In the genomic region with DNA sequence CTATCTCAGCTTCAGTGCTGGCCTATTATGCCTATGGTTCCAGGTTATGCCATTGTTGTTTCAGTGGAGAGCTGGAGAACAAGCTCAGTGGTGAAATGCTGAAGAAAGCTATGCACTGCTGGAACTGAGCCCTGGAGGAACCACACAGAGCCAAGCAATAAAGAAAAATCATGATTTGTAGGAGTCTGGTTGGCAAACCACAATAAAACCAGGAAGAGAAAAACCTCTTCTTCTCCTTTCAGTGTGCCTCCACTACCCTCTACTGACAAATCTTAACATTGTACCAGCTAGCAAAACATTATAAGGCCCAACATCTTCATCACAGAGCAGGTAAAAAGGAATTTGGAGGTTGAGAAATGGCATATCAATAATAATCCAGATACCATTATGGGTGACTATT, we compare ENCODE assay signal across 12 cellular contexts. TPM values are rescaled to one million over a fixed set of nuclear protein-coding genes. Genes with fewer than 3 reads are reported as not detected.
A peak's percentile ranks its signal among the peaks of the same experiment; 100 is the strongest.
DNase-seq lines count a peak whose midpoint lies in the region; ATAC-seq, FAIRE-seq and TF ChIP-seq lines count a peak whose summit lies in the region.
"Had no signal": no experiment of that assay in that cellular context is flagged by ENCODE, and none has a peak within 500 bp of the region (broad histone marks: within the 10 kb centered on the region; RNA-seq: fewer than 3 reads in every experiment).

No MANE protein-coding gene starts in this region.

- ATAC-seq in esophagus mucosa (no peak), HG02852 (IDR thresholded peaks at IDR 0.05; ENCODE audit: unreplicated experiment) (no peak), HG02981 (IDR thresholded peaks at IDR 0.05; ENCODE audit: unreplicated experiment) (no peak)

- no peak overlapping the region for H3K27ac ChIP-seq in AG04450 (ENCODE audit: low read depth, low read length)
- H3K27ac ChIP-seq: coronary artery had no signal

- no peaks in the 10 kb centered on the region for H3K9me3 ChIP-seq in AG04450 (ENCODE audit: control insufficient read depth, insufficient read depth, low read length)

- peak; percentile 66 for TF ChIP-seq CTCF in AG04450 (IDR thresholded peaks at IDR 0.05; ENCODE audit: low read depth, low read length)
- TF ChIP-seq CTCF in D721Med (IDR thresholded peaks at IDR 0.05; ENCODE audit: insufficient read depth, missing control alignments) = no peak

- POLR2A ChIA-PET in AG04450 (lab: Yijun Ruan, JAX) = no interaction called here

- FAIRE-seq in D721Med (lab: Jason Lieb, UNC) = no peak

- CTCF ChIA-PET in AG04450 (lab: Charles Lee) = interaction anchor here (0.6 to 5.5 kb wide), 15 partner anchors 20 to 639 kb away, joined by 3 to 134 read pairs (median 4); a partner anchor contains a TSS

- DNase-seq in AG04450 (ENCODE audit: low read depth, low spot score) (no peak), HT-29 (ENCODE audit: low spot score) (peak; percentile 40), astrocyte of the hippocampus (ENCODE audit: low read depth, low spot score) (peak; percentile 23), kidney glomerular epithelial cell (lab: John Stamatoyannopoulos, UW) (peak; percentile 7), D721Med (ENCODE audit: insufficient read length, low spot score) (no peak)
- DNase-seq: activated CD8-positive, alpha-beta memory T cell treated with anti-CD3 and anti-CD28 coated beads, Interleukin-2, amount 50 U/mL, for 4 hours; islet precursor cell had no signal

- H3K4me3 ChIP-seq in AG04450 (ENCODE audit: low read depth, low read length) = no peak overlapping the region
- H3K4me3 ChIP-seq: coronary artery had no signal

- H3K27me3 ChIP-seq in AG04450 (ENCODE audit: control insufficient read depth, insufficient read depth, low read length) = no peaks in the 10 kb centered on the region

RNA-seq across cellular contexts. Expression of a gene that starts 5.3 kb away (rescaled TPM):
- not detected in 2 replicates for polyA plus RNA-seq in AG04450 (2011; rRNA removed)
- 1.2 TPM in 1 of 2 replicates, not detected in the other for polyA minus RNA-seq in AG04450 (2011; rRNA and poly(A)+ RNA removed)
- total RNA-seq in HT-29 (2014; rRNA removed; shearing (Covaris generic)) = not detected in 2 replicates
- not detected for total RNA-seq in esophagus mucosa
- total RNA-seq: subcutaneous adipose tissue had no signal

RNA-seq across cellular contexts. Expression of a gene that starts 22.2 kb away (rescaled TPM):
- polyA plus RNA-seq in AG04450 (2011; rRNA removed) = not detected in 2 replicates
- not detected in 2 replicates for polyA minus RNA-seq in AG04450 (2011; rRNA and poly(A)+ RNA removed)
- not detected in 2 replicates for total RNA-seq in HT-29 (2014; rRNA removed; shearing (Covaris generic))
- total RNA-seq in esophagus mucosa = not detected
- total RNA-seq: subcutaneous adipose tissue had no signal

RNA-seq across cellular contexts. Expression of a gene that starts 22.6 kb away (rescaled TPM):
- polyA plus RNA-seq in AG04450 (2011; rRNA removed) = not detected in 2 replicates
- not detected in 2 replicates for polyA minus RNA-seq in AG04450 (2011; rRNA and poly(A)+ RNA removed)
- total RNA-seq in HT-29 (2014; rRNA removed; shearing (Covaris generic)) = not detected in 2 replicates
- not detected for total RNA-seq in esophagus mucosa
- total RNA-seq: subcutaneous adipose tissue had no signal

RNA-seq across cellular contexts. Expression of a gene that starts 55.3 kb away (rescaled TPM):
- not detected in 2 replicates for polyA plus RNA-seq in AG04450 (2011; rRNA removed)
- 0.61 TPM in 1 of 2 replicates, not detected in the other for polyA minus RNA-seq in AG04450 (2011; rRNA and poly(A)+ RNA removed)
- not detected in 2 replicates for total RNA-seq in HT-29 (2014; rRNA removed; shearing (Covaris generic))
- total RNA-seq in esophagus mucosa = not detected
- total RNA-seq: subcutaneous adipose tissue had no signal

RNA-seq across cellular contexts. Expression of a gene that starts 56.7 kb away (rescaled TPM):
- not detected in 2 replicates for polyA plus RNA-seq in AG04450 (2011; rRNA removed)
- not detected in 2 replicates for polyA minus RNA-seq in AG04450 (2011; rRNA and poly(A)+ RNA removed)
- total RNA-seq in HT-29 (2014; rRNA removed; shearing (Covaris generic)) = not detected in 2 replicates
- total RNA-seq in esophagus mucosa = not detected
- total RNA-seq: subcutaneous adipose tissue had no signal

Comparison
In these comparisons a context has a peak if more than half of its experiments do, and no peak if none do; other contexts are left out.
1. DNase-seq: peak in HT-29 (single experiment), astrocyte of the hippocampus (single experiment) and kidney glomerular epithelial cell (single experiment); none in AG04450 (single experiment) and D721Med (single experiment).